10 cellular contexts compared by ENCODE assay signal in genomic region chr3:105385868-105386508, GRCh38. TPM values are rescaled to one million over a fixed set of nuclear protein-coding genes. Genes with fewer than 3 reads are reported as not detected.
A peak's percentile ranks its signal among the peaks of the same experiment; 100 is the strongest.
DNase-seq lines count a peak whose midpoint lies in the region; ATAC-seq and TF ChIP-seq lines count a peak whose summit lies in the region.
"Had no signal": no experiment of that assay in that cellular context is flagged by ENCODE, and none has a peak within 500 bp of the region (broad histone marks: within the 10 kb centered on the region; RNA-seq: fewer than 3 reads in every experiment).

No MANE protein-coding gene starts in this region.

- H3K27me3 ChIP-seq in dorsolateral prefrontal cortex (no peaks in the 10 kb centered on the region), tibial artery (no peaks in the 10 kb centered on the region)

- no peaks in the 10 kb centered on the region for H3K36me3 ChIP-seq in tibial artery

- H3K4me1 ChIP-seq in tibial artery = peaks cover 0 to 3% (median 0%) of the 10 kb centered on the region in 4 donors

- no peak for TF ChIP-seq CTCF in dorsolateral prefrontal cortex (IDR thresholded peaks at IDR 0.05 in 54 of 56, conservative IDR thresholded peaks at IDR 0.05 in 2 of 56; ENCODE audit: low read depth in 1 of 56, partially characterized antibody in 56 of 56)
- no peak for TF ChIP-seq CTCF in tibial artery (IDR thresholded peaks at IDR 0.05)

- H3K4me3 ChIP-seq in dorsolateral prefrontal cortex (peak overlapping the region in 3 of 59 donors; percentile 8 to 32 (median 27)), tibial artery (no peak overlapping the region)

- peaks cover 0 to 8% (median 0%) of the 10 kb centered on the region in 3 donors for H3K9me3 ChIP-seq in tibial artery

- intact Hi-C loops in dorsolateral prefrontal cortex (cut with DNase I) = no loop called here
- intact Hi-C loops in tibial artery (cut with DNase I; ENCODE audit: low total_unique reads) = no loop called here

- ATAC-seq in GM18517 (IDR thresholded peaks at IDR 0.05; ENCODE audit: unreplicated experiment) (peak; percentile 87), GM21717 (IDR thresholded peaks at IDR 0.05; ENCODE audit: unreplicated experiment) (peak; percentile 93), HG03521 (IDR thresholded peaks at IDR 0.05; ENCODE audit: unreplicated experiment) (peak; percentile 56)

- H3K27ac ChIP-seq in dorsolateral prefrontal cortex (peak overlapping the region in 35 of 59 donors; percentile 2 to 75 (median 39)), tibial artery (no peak overlapping the region)

- DNase-seq in dorsolateral prefrontal cortex (no peak), NCI-H187 (lab: John Stamatoyannopoulos, UW) (no peak), tibial artery (no peak)
- no peak for DNase-seq in activated CD4-positive, alpha-beta T cell treated with anti-CD3 and anti-CD28 coated beads for 4 hours
- DNase-seq in stimulated activated CD4-positive, alpha-beta T cell treated with anti-CD3 and anti-CD28 coated beads, Interleukin-4, amount 100 ng/mL, for 1 hour = no peak
- DNase-seq: kidney, small intestine had no signal

RNA-seq across cellular contexts. Expression of gene ALCAM, which starts 19.3 kb away (rescaled TPM):
- 100 to 1,000 TPM in 27 of 120 experiments, 10 to 100 TPM in 93; 43.9 to 211 (median 78.4) TPM for total RNA-seq in dorsolateral prefrontal cortex

Comparison
In these comparisons a context has a peak if more than half of its experiments do, and no peak if none do; other contexts are left out.
1. H3K27ac ChIP-seq: peak in dorsolateral prefrontal cortex (35 of 59); none in tibial artery (0 of 2).
2. Peak in every context shown above with its lines, with median percentiles within 50 percentile points of each other: ATAC-seq.